ENCODE assay signal across 1 cellular context in the genomic region with DNA sequence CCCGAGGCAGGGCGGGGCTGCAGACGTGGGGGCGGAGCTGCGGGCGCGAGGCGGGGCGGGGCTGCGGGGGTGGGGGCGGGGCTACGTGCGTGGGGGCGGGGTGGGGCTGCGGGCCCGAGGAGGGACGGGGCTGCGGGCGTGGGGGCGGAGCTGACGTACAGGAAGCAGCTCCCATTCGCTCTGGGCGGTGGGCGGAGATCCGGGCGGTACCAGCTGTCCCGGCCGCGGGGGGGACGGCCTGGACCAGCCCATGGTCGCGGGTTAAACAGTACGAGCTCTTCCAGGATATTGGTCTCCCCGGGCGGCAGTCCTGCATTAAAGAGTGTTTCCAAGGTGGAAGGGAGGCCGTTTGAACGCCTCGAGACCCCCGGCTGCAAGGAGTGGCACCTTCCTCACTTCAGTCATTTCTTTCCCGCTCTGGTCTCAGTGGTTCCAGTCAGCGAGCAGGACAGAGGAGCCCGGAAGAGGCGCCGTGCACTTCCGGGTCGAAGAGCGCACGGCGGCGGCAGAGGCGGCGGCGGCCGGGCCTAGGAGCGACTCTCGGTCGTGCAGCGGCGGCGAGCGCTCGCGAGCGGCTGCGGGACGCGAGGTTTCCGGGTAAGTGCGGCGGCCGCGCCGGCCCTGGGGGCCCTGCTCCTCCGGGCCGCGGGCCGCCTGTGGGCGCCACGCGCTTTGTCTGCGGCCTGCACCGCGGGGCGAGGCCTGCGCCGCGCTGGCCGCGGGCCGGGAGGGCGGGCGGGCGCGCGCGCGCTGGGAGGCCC.
A peak's percentile ranks its signal among the peaks of the same experiment; 100 is the strongest.
TF ChIP-seq lines count a peak whose summit lies in the region.

A gene with protein sequence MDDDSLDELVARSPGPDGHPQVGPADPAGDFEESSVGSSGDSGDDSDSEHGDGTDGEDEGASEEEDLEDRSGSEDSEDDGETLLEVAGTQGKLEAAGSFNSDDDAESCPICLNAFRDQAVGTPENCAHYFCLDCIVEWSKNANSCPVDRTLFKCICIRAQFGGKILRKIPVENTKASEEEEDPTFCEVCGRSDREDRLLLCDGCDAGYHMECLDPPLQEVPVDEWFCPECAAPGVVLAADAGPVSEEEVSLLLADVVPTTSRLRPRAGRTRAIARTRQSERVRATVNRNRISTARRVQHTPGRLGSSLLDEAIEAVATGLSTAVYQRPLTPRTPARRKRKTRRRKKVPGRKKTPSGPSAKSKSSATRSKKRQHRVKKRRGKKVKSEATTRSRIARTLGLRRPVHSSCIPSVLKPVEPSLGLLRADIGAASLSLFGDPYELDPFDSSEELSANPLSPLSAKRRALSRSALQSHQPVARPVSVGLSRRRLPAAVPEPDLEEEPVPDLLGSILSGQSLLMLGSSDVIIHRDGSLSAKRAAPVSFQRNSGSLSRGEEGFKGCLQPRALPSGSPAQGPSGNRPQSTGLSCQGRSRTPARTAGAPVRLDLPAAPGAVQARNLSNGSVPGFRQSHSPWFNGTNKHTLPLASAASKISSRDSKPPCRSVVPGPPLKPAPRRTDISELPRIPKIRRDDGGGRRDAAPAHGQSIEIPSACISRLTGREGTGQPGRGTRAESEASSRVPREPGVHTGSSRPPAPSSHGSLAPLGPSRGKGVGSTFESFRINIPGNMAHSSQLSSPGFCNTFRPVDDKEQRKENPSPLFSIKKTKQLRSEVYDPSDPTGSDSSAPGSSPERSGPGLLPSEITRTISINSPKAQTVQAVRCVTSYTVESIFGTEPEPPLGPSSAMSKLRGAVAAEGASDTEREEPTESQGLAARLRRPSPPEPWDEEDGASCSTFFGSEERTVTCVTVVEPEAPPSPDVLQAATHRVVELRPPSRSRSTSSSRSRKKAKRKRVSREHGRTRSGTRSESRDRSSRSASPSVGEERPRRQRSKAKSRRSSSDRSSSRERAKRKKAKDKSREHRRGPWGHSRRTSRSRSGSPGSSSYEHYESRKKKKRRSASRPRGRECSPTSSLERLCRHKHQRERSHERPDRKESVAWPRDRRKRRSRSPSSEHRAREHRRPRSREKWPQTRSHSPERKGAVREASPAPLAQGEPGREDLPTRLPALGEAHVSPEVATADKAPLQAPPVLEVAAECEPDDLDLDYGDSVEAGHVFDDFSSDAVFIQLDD (N-terminal part only) (plus strand): TSS at position 475 of the 761 bp plus-strand sequence. CDS start 5,043 bp downstream, outside the sequence.

TF ChIP-seq in GM12878, 131 proteins besides CTCF, POLR2A, EP300 and RAD21 (continued from another document and continues in another):
- TF ChIP-seq, protein P1, sequence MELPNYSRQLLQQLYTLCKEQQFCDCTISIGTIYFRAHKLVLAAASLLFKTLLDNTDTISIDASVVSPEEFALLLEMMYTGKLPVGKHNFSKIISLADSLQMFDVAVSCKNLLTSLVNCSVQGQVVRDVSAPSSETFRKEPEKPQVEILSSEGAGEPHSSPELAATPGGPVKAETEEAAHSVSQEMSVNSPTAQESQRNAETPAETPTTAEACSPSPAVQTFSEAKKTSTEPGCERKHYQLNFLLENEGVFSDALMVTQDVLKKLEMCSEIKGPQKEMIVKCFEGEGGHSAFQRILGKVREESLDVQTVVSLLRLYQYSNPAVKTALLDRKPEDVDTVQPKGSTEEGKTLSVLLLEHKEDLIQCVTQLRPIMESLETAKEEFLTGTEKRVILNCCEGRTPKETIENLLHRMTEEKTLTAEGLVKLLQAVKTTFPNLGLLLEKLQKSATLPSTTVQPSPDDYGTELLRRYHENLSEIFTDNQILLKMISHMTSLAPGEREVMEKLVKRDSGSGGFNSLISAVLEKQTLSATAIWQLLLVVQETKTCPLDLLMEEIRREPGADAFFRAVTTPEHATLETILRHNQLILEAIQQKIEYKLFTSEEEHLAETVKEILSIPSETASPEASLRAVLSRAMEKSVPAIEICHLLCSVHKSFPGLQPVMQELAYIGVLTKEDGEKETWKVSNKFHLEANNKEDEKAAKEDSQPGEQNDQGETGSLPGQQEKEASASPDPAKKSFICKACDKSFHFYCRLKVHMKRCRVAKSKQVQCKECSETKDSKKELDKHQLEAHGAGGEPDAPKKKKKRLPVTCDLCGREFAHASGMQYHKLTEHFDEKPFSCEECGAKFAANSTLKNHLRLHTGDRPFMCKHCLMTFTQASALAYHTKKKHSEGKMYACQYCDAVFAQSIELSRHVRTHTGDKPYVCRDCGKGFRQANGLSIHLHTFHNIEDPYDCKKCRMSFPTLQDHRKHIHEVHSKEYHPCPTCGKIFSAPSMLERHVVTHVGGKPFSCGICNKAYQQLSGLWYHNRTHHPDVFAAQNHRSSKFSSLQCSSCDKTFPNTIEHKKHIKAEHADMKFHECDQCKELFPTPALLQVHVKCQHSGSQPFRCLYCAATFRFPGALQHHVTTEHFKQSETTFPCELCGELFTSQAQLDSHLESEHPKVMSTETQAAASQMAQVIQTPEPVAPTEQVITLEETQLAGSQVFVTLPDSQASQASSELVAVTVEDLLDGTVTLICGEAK (IDR thresholded peaks at IDR 0.05; ENCODE audit: borderline replicate concordance): peak; percentile 96
- no peak for TF ChIP-seq NFYA (IDR thresholded peaks at IDR 0.05; ENCODE audit: borderline replicate concordance, low read depth, low read length)
- TF ChIP-seq, protein P2, sequence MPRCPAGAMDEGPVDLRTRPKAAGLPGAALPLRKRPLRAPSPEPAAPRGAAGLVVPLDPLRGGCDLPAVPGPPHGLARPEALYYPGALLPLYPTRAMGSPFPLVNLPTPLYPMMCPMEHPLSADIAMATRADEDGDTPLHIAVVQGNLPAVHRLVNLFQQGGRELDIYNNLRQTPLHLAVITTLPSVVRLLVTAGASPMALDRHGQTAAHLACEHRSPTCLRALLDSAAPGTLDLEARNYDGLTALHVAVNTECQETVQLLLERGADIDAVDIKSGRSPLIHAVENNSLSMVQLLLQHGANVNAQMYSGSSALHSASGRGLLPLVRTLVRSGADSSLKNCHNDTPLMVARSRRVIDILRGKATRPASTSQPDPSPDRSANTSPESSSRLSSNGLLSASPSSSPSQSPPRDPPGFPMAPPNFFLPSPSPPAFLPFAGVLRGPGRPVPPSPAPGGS (IDR thresholded peaks at IDR 0.05; ENCODE audit: borderline replicate concordance, insufficient read depth, low read depth, low read length, poor library complexity, severe bottlenecking): no peak
- TF ChIP-seq, protein P3, sequence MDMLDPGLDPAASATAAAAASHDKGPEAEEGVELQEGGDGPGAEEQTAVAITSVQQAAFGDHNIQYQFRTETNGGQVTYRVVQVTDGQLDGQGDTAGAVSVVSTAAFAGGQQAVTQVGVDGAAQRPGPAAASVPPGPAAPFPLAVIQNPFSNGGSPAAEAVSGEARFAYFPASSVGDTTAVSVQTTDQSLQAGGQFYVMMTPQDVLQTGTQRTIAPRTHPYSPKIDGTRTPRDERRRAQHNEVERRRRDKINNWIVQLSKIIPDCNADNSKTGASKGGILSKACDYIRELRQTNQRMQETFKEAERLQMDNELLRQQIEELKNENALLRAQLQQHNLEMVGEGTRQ (IDR thresholded peaks at IDR 0.05; ENCODE audit: borderline replicate concordance, low read depth, low read length): no peak
- TF ChIP-seq, protein P4, sequence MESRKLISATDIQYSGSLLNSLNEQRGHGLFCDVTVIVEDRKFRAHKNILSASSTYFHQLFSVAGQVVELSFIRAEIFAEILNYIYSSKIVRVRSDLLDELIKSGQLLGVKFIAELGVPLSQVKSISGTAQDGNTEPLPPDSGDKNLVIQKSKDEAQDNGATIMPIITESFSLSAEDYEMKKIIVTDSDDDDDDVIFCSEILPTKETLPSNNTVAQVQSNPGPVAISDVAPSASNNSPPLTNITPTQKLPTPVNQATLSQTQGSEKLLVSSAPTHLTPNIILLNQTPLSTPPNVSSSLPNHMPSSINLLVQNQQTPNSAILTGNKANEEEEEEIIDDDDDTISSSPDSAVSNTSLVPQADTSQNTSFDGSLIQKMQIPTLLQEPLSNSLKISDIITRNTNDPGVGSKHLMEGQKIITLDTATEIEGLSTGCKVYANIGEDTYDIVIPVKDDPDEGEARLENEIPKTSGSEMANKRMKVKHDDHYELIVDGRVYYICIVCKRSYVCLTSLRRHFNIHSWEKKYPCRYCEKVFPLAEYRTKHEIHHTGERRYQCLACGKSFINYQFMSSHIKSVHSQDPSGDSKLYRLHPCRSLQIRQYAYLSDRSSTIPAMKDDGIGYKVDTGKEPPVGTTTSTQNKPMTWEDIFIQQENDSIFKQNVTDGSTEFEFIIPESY (IDR thresholded peaks at IDR 0.05): no peak
- TF ChIP-seq, protein P5, sequence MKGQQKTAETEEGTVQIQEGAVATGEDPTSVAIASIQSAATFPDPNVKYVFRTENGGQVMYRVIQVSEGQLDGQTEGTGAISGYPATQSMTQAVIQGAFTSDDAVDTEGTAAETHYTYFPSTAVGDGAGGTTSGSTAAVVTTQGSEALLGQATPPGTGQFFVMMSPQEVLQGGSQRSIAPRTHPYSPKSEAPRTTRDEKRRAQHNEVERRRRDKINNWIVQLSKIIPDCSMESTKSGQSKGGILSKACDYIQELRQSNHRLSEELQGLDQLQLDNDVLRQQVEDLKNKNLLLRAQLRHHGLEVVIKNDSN (IDR thresholded peaks at IDR 0.05; ENCODE audit: borderline replicate concordance, extremely low read length, insufficient read depth, low read depth, low read length): no peak
- no peak for TF ChIP-seq EED (IDR thresholded peaks at IDR 0.05; ENCODE audit: low read depth)
- peak; percentile 75 for TF ChIP-seq BACH1 (IDR thresholded peaks at IDR 0.05; ENCODE audit: borderline replicate concordance)
- peak; percentile 23; the same call in 1 of the 2 replicates for TF ChIP-seq YY1 (IDR thresholded peaks at IDR 0.05; ENCODE audit: low read depth, low read length)
- TF ChIP-seq ZSCAN29 (IDR thresholded peaks at IDR 0.05): peak; percentile 44; the same call in 1 of the 2 replicates
- no peak for TF ChIP-seq IKZF2 (IDR thresholded peaks at IDR 0.05)
- 0 out of 2 replicates have a peak, but pooled peaks have one; percentile 2 for TF ChIP-seq SPI1 (IDR thresholded peaks at IDR 0.05; ENCODE audit: borderline replicate concordance, insufficient read depth, low read depth, low read length)
- TF ChIP-seq SUZ12 (IDR thresholded peaks at IDR 0.05; ENCODE audit: unreplicated experiment): no peak
- no peak for TF ChIP-seq ZNF217 (IDR thresholded peaks at IDR 0.05)
- TF ChIP-seq, protein P6, sequence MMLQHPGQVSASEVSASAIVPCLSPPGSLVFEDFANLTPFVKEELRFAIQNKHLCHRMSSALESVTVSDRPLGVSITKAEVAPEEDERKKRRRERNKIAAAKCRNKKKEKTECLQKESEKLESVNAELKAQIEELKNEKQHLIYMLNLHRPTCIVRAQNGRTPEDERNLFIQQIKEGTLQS (IDR thresholded peaks at IDR 0.05; ENCODE audit: borderline replicate concordance, extremely low read depth, low read depth, low read length): no peak
- no peak for TF ChIP-seq CBX5 (IDR thresholded peaks at IDR 0.05; ENCODE audit: low read depth)
- TF ChIP-seq, protein P7, sequence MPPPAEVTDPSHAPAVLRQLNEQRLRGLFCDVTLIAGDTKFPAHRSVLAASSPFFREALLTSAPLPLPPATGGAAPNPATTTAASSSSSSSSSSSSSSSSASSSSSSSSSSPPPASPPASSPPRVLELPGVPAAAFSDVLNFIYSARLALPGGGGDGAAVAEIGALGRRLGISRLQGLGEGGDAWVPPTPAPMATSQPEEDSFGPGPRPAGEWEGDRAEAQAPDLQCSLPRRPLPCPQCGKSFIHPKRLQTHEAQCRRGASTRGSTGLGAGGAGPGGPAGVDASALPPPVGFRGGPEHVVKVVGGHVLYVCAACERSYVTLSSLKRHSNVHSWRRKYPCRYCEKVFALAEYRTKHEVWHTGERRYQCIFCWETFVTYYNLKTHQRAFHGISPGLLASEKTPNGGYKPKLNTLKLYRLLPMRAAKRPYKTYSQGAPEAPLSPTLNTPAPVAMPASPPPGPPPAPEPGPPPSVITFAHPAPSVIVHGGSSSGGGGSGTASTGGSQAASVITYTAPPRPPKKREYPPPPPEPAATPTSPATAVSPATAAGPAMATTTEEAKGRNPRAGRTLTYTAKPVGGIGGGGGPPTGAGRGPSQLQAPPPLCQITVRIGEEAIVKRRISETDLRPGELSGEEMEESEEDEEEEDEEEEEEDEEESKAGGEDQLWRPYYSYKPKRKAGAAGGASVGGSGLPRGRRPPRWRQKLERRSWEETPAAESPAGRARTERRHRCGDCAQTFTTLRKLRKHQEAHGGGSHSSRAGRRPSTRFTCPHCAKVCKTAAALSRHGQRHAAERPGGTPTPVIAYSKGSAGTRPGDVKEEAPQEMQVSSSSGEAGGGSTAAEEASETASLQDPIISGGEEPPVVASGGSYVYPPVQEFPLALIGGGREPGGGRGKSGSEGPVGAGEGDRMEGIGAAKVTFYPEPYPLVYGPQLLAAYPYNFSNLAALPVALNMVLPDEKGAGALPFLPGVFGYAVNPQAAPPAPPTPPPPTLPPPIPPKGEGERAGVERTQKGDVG (CRISPR knock-in tag; IDR thresholded peaks at IDR 0.05): no peak
- no peak for TF ChIP-seq BCL11A (IDR thresholded peaks at IDR 0.05; ENCODE audit: low read depth, low read length)
- TF ChIP-seq SMAD1 (IDR thresholded peaks at IDR 0.05; ENCODE audit: low read depth, partially characterized antibody): peak; percentile 44
- TF ChIP-seq, protein P8, sequence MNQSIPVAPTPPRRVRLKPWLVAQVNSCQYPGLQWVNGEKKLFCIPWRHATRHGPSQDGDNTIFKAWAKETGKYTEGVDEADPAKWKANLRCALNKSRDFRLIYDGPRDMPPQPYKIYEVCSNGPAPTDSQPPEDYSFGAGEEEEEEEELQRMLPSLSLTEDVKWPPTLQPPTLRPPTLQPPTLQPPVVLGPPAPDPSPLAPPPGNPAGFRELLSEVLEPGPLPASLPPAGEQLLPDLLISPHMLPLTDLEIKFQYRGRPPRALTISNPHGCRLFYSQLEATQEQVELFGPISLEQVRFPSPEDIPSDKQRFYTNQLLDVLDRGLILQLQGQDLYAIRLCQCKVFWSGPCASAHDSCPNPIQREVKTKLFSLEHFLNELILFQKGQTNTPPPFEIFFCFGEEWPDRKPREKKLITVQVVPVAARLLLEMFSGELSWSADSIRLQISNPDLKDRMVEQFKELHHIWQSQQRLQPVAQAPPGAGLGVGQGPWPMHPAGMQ (IDR thresholded peaks at IDR 0.05; ENCODE audit: borderline replicate concordance): no peak
- TF ChIP-seq SMARCA5 (IDR thresholded peaks at IDR 0.05): 0 out of 2 replicates have a peak, but pooled peaks have one; percentile 64
- no peak for TF ChIP-seq RAD51 (IDR thresholded peaks at IDR 0.05)
- no peak for TF ChIP-seq NRF1 (conservative IDR thresholded peaks at IDR 0.05; ENCODE audit: low read depth, low read length)
- TF ChIP-seq, protein P9, sequence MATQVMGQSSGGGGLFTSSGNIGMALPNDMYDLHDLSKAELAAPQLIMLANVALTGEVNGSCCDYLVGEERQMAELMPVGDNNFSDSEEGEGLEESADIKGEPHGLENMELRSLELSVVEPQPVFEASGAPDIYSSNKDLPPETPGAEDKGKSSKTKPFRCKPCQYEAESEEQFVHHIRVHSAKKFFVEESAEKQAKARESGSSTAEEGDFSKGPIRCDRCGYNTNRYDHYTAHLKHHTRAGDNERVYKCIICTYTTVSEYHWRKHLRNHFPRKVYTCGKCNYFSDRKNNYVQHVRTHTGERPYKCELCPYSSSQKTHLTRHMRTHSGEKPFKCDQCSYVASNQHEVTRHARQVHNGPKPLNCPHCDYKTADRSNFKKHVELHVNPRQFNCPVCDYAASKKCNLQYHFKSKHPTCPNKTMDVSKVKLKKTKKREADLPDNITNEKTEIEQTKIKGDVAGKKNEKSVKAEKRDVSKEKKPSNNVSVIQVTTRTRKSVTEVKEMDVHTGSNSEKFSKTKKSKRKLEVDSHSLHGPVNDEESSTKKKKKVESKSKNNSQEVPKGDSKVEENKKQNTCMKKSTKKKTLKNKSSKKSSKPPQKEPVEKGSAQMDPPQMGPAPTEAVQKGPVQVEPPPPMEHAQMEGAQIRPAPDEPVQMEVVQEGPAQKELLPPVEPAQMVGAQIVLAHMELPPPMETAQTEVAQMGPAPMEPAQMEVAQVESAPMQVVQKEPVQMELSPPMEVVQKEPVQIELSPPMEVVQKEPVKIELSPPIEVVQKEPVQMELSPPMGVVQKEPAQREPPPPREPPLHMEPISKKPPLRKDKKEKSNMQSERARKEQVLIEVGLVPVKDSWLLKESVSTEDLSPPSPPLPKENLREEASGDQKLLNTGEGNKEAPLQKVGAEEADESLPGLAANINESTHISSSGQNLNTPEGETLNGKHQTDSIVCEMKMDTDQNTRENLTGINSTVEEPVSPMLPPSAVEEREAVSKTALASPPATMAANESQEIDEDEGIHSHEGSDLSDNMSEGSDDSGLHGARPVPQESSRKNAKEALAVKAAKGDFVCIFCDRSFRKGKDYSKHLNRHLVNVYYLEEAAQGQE (IDR thresholded peaks at IDR 0.05; ENCODE audit: low read depth, low read length): no peak
- no peak for TF ChIP-seq ZNF622 (IDR thresholded peaks at IDR 0.05)
